In genomic region chr7:45196374-45196773, GRCh38 we compare ENCODE assay signal across 10 cellular contexts.
A peak's percentile ranks its signal among the peaks of the same experiment; 100 is the strongest.
DNase-seq lines count a peak whose midpoint lies in the region; ATAC-seq lines count a peak whose summit lies in the region.
"Had no signal": no experiment of that assay in that cellular context is flagged by ENCODE, and none has a peak within 500 bp of the region (broad histone marks: within the 10 kb centered on the region; RNA-seq: fewer than 3 reads in every experiment).

No MANE protein-coding gene starts in this region.

- peaks cover 39% of the 10 kb centered on the region for H3K4me1 Mint-ChIP-seq in activated T-cell treated with anti-CD3 and anti-CD28 coated beads, Interleukin-2, amount 50 U/mL, for 24 hours (ENCODE audit: low read depth)

- peak overlapping the region; percentile 57 for H3K27ac Mint-ChIP-seq in activated T-cell treated with anti-CD3 and anti-CD28 coated beads, Interleukin-2, amount 50 U/mL, for 24 hours

- no peaks in the 10 kb centered on the region for H3K9me3 Mint-ChIP-seq in activated T-cell treated with anti-CD3 and anti-CD28 coated beads, Interleukin-2, amount 50 U/mL, for 24 hours

- peak; percentile 83 for DNase-seq in activated CD4-positive, alpha-beta T cell treated with anti-CD3 and anti-CD28 coated beads for 48 hours
- no peak for DNase-seq in activated CD4-positive, alpha-beta T cell treated with anti-CD3 and anti-CD28 coated beads for 1 hour
- peak; percentile 44 for DNase-seq in activated T-cell treated with anti-CD3 and anti-CD28 coated beads, Interleukin-2, amount 50 U/mL, for 24 hours
- DNase-seq in stimulated activated CD8-positive, alpha-beta memory T cell treated with anti-CD3 and anti-CD28 coated beads, Interleukin-7, amount 100 ng/mL, for 24 hours (ENCODE audit: low read depth): peak; percentile 6
- no peak for DNase-seq in ecto neural progenitor cell (ENCODE audit: low spot score)
- DNase-seq in NAMALWA (ENCODE audit: low spot score): no peak
- no peak for DNase-seq in dedifferentiated amniotic fluid mesenchymal stem cell (ENCODE audit: extremely low spot score)
- DNase-seq: left lung had no signal

- peak; percentile 86 for ATAC-seq in HG02840 (IDR thresholded peaks at IDR 0.05; ENCODE audit: low FRiP score, unreplicated experiment)
- ATAC-seq: A549, left lung had no signal

- no peak overlapping the region for H3K4me3 Mint-ChIP-seq in activated T-cell treated with anti-CD3 and anti-CD28 coated beads, Interleukin-2, amount 50 U/mL, for 24 hours

- H3K27me3 Mint-ChIP-seq in activated T-cell treated with anti-CD3 and anti-CD28 coated beads, Interleukin-2, amount 50 U/mL, for 24 hours: peaks cover 52% of the 10 kb centered on the region

- no peaks in the 10 kb centered on the region for H3K36me3 Mint-ChIP-seq in activated T-cell treated with anti-CD3 and anti-CD28 coated beads, Interleukin-2, amount 50 U/mL, for 24 hours (ENCODE audit: low read depth)

Comparison
In these comparisons a context has a peak if more than half of its experiments do, and no peak if none do; other contexts are left out.
1. DNase-seq: peak in activated CD4-positive, alpha-beta T cell treated with anti-CD3 and anti-CD28 coated beads for 48 hours (single experiment), activated T-cell treated with anti-CD3 and anti-CD28 coated beads, Interleukin-2, amount 50 U/mL, for 24 hours (single experiment) and stimulated activated CD8-positive, alpha-beta memory T cell treated with anti-CD3 and anti-CD28 coated beads, Interleukin-7, amount 100 ng/mL, for 24 hours (single experiment); none in activated CD4-positive, alpha-beta T cell treated with anti-CD3 and anti-CD28 coated beads for 1 hour (single experiment), ecto neural progenitor cell (single experiment), NAMALWA (single experiment) and dedifferentiated amniotic fluid mesenchymal stem cell (single experiment).